ENCODE assay signal across 9 cellular contexts in the genomic region with DNA sequence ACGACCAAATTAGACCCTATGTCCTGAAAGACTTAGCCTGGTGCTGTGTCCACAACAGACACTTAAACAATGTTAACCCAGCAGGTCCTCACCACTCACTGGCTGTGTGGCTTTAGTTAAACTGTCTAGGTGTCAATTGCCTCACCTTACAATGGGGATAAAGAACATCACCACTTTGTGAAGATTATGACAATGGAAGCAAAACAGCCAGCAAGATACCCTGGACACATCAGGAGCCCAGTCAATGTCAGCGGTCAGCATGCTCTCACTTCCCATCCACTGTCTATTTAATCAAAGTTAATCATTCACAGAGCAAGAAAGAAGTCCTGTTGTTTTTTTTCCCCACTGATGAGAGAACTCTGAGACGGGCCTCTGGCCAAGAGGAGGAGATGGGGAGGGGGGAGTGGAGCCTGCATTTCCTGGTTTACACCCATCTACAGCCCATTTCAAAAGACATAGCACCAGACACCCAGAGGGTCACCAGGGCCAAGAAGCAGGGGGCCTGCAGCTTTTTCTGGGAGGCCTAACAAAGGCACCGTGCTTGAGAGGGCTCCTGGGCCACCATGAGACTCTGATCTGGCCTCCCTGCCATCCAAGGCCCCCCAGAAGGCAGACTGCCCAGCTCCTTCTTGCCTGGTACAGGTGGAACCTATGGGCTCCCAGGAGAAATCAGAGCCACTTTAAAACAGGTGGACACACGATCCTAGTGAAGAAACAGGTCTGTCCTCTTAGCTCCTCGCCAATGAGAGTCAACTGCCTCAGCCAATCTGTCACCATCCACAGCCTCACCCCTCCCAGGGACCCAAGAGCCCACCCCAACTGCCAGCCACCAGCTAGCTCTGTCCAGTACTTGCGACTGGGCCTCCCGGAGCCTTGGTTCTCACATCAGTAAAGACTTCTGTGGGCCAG. TPM values are rescaled to one million over a fixed set of nuclear protein-coding genes. Genes with fewer than 3 reads are reported as not detected.
DNase-seq lines count a peak whose midpoint lies in the region; ATAC-seq and TF ChIP-seq lines count a peak whose summit lies in the region.
"Had no signal": no experiment of that assay in that cellular context is flagged by ENCODE, and none has a peak within 500 bp of the region (broad histone marks: within the 10 kb centered on the region; RNA-seq: fewer than 3 reads in every experiment).

No MANE protein-coding gene starts in this region.

- H3K4me3 ChIP-seq in LNCaP clone FGC (ENCODE audit: low read depth, low read length): peak overlapping the region; percentile 23
- no peak overlapping the region for H3K4me3 ChIP-seq in body of pancreas

- ATAC-seq in body of pancreas (peak; percentile 41), GM21447 (IDR thresholded peaks at IDR 0.05; ENCODE audit: unreplicated experiment) (no peak), GM18861 (IDR thresholded peaks at IDR 0.05; ENCODE audit: unreplicated experiment) (no peak)

- no peaks in the 10 kb centered on the region for H3K9me3 ChIP-seq in body of pancreas

- no peaks in the 10 kb centered on the region for H3K36me3 ChIP-seq in body of pancreas (replicated peaks in 1 of 2; ENCODE audit: insufficient read depth in 1 of 2, low read depth in 2 of 2)

- no peak for TF ChIP-seq POLR2A in body of pancreas (IDR thresholded peaks at IDR 0.05)

- no peaks in the 10 kb centered on the region for H3K27me3 ChIP-seq in body of pancreas

- intact Hi-C loops in body of pancreas (cut with DNase I): no loop called here

- peaks cover 97% of the 10 kb centered on the region for H3K4me1 ChIP-seq in body of pancreas

- peak overlapping the region; percentile 74 to 91 (median 89) for H3K27ac ChIP-seq in body of pancreas
- peak overlapping the region; percentile 0 for H3K27ac ChIP-seq in temporal lobe (ENCODE audit: low read depth, low read length)

- TF ChIP-seq CTCF in LNCaP clone FGC (IDR thresholded peaks at IDR 0.05; ENCODE audit: control insufficient read depth, extremely low read depth, insufficient read depth): no peak
- no peak for TF ChIP-seq CTCF in body of pancreas (IDR thresholded peaks at IDR 0.05)

- 34 to 38% methylated on average over 5 to 8 of the region's 8 CpGs for WGBS in body of pancreas, 2 donors

- peak; percentile 64 for DNase-seq in LNCaP clone FGC (ENCODE audit: low read depth)
- peak; percentile 77 to 84 (median 82) for DNase-seq in body of pancreas
- peak; percentile 66 for DNase-seq in left kidney (ENCODE audit: low read depth, low spot score)
- no peak for DNase-seq in stimulated activated CD4-positive, alpha-beta T cell treated with anti-CD3 and anti-CD28 coated beads, Interleukin-4, amount 100 ng/mL, for 24 hours
- DNase-seq in inferior parietal cortex (ENCODE audit: extremely low spot score): no peak
- DNase-seq: occipital lobe had no signal

RNA-seq across cellular contexts. Expression of a gene that starts 40.3 kb away (rescaled TPM):
- total RNA-seq in body of pancreas (10 to 100 TPM; 84.8 to 93.6 TPM), temporal lobe (21.4 TPM)

Comparison
In these comparisons a context has a peak if more than half of its experiments do, and no peak if none do; other contexts are left out.
1. DNase-seq: peak in LNCaP clone FGC (single experiment), body of pancreas (4 of 4) and left kidney (single experiment); none in stimulated activated CD4-positive, alpha-beta T cell treated with anti-CD3 and anti-CD28 coated beads, Interleukin-4, amount 100 ng/mL, for 24 hours (single experiment) and inferior parietal cortex (single experiment).